Comparison of ENCODE assay signal across 8 cellular contexts in genomic region chr13:100674848-100675659, GRCh38. TPM values are rescaled to one million over a fixed set of nuclear protein-coding genes. Genes with fewer than 3 reads are reported as not detected.
DNase-seq lines count a peak whose midpoint lies in the region; ATAC-seq and TF ChIP-seq lines count a peak whose summit lies in the region.

No MANE protein-coding gene starts in this region.

- peak; percentile 96 for ATAC-seq in HG03457 (IDR thresholded peaks at IDR 0.05; ENCODE audit: unreplicated experiment)
- ATAC-seq in left colon: peak; percentile 93

- no peaks in the 10 kb centered on the region for H3K36me3 ChIP-seq in colonic mucosa

- no peak for TF ChIP-seq CTCF in colonic mucosa (IDR thresholded peaks at IDR 0.05)

- peak overlapping the region; percentile 73 to 76 for H3K9ac ChIP-seq in colonic mucosa (ENCODE audit: low read depth in 2 of 2, low read length in 2 of 2)

- H3K27ac ChIP-seq in colonic mucosa: peak overlapping the region; percentile 88

- DNase-seq in C1 segment of cervical spinal cord (lab: John Stamatoyannopoulos, UW) (peak; percentile 94 to 100 (median 99)), GM19240 (ENCODE audit: insufficient read length, low spot score) (peak; percentile 98), NCI-H510A treated with DMSO at 0.1 percent for 48 hours (lab: John Stamatoyannopoulos, UW) (peak; percentile 88), colonic mucosa (peak; percentile 100), left colon (peak; percentile 99)
- DNase-seq in activated CD4-positive, alpha-beta T cell treated with anti-CD3 and anti-CD28 coated beads for 48 hours: peak; percentile 99
- peak; percentile 99 to 100 for DNase-seq in stimulated activated CD4-positive, alpha-beta T cell treated with anti-CD3 and anti-CD28 coated beads, Interleukin-1b, Interleukin-23, amount 100 ng/mL, for 4 hours (ENCODE audit: low read depth in 2 of 2)

- intact Hi-C loops in colonic mucosa (cut with DNase I): no loop called here
- intact Hi-C loops in left colon (cut with DNase I, micrococcal nuclease): no loop called here

- no peaks in the 10 kb centered on the region for H3K27me3 ChIP-seq in colonic mucosa

- H3K9me3 ChIP-seq in colonic mucosa: no peaks in the 10 kb centered on the region

- peaks cover 7% of the 10 kb centered on the region for H3K4me1 ChIP-seq in colonic mucosa

- peak overlapping the region; percentile 68 for H3K4me3 ChIP-seq in colonic mucosa

RNA-seq across cellular contexts. Expression of gene TMTC4, which starts 0.5 kb away (rescaled TPM):
- total RNA-seq in colonic mucosa (10 to 100 TPM; 18.2 to 21.4 TPM), left colon (10 to 100 TPM; 15.9 to 26.1 TPM)

Comparison
In these comparisons a context has a peak if more than half of its experiments do, and no peak if none do; other contexts are left out.
1. Peak in every context shown above with its lines: DNase-seq, ATAC-seq, H3K4me3 ChIP-seq and H3K27ac ChIP-seq.